8 cellular contexts compared by ENCODE assay signal in the genomic region with DNA sequence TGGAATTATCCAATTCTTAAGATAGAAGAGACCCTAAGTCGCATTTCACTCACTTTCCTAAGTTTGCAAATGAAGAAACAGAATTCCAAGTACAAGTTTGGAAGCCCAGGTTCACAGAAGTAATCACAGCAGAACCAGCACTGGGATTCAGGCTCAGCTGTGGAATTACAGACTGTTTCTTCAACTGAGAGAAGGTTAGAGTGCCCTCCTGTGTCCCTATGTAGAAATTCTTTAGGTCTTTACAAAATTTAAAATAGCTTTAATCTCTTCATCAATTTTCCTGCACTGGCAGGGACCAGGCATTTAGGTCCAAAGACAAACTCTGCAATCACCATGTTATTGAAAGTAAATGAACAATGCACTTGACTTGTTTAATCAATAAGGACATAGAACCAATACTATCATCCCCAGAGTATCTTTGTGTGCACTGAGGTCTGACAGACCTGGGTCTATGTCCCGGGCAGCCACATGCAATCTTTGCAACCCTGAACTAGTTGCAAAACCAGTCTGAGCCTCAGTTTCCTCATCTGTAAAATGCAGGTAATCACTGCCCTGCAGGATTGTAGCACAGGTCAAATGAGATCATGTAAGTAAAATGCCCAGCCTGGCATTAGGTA. TPM values are rescaled to one million over a fixed set of nuclear protein-coding genes. Genes with fewer than 3 reads are reported as not detected.
A peak's percentile ranks its signal among the peaks of the same experiment; 100 is the strongest.
DNase-seq lines count a peak whose midpoint lies in the region; ATAC-seq and TF ChIP-seq lines count a peak whose summit lies in the region.

No MANE protein-coding gene starts in this region.

- intact Hi-C loops in activated T-helper 2 cell treated with anti-CD3 and anti-CD28 coated beads, Interferon-gamma antibody, Interleukin-2, Interleukin-4, amounts not matched to agents 10 μg/mL and 5 μg/mL and 100 μg/mL, durations not matched to agents 14 hours and 24 hours and 36 hours (cut with micrococcal nuclease), result loop anchor here (2.0 to 10.0 kb wide), 2 partner anchors 75 to 1263 kb away; no protein-coding TSS in a partner anchor

- H3K4me3 Mint-ChIP-seq in naive B cell, result no peak overlapping the region
- no peak overlapping the region for H3K4me3 Mint-ChIP-seq in activated T-helper 2 cell treated with anti-CD3 and anti-CD28 coated beads, Interferon-gamma antibody, Interleukin-2, Interleukin-4, amounts not matched to agents 10 μg/mL and 5 μg/mL and 100 μg/mL, durations not matched to agents 14 hours and 24 hours and 36 hours (ENCODE audit: low read depth)

- ATAC-seq in naive B cell (ENCODE audit: low read depth in 2 of 2) (peak; percentile 28 to 52), GM18502 (IDR thresholded peaks at IDR 0.05; ENCODE audit: poor library complexity, unreplicated experiment) (no peak)

- in situ Hi-C loops in GM13977 (cut with MboI; ENCODE audit: low pct_unique_long_range_greater_than_20kb, low sequenced_read_pairs, unreplicated experiment), result no loop called here

- H3K27ac ChIP-seq in AG04450 (ENCODE audit: low read depth, low read length) (no peak overlapping the region), suprapubic skin (no peak overlapping the region)

- TF ChIP-seq CTCF in AG04450 (IDR thresholded peaks at IDR 0.05; ENCODE audit: low read depth, low read length), result peak; percentile 61
- TF ChIP-seq CTCF in GM13977 (IDR thresholded peaks at IDR 0.05; ENCODE audit: extremely low read depth, insufficient read depth, missing control alignments), result peak; percentile 43
- peak; percentile 67 for TF ChIP-seq CTCF in choroid plexus epithelial cell (conservative IDR thresholded peaks at IDR 0.05; ENCODE audit: low read depth, low read length)
- peak in 1 of 2 donors; percentile 15 for TF ChIP-seq CTCF in suprapubic skin (IDR thresholded peaks at IDR 0.05)

- H3K27ac Mint-ChIP-seq in naive B cell, result no peak overlapping the region
- no peak overlapping the region for H3K27ac Mint-ChIP-seq in activated T-helper 2 cell treated with anti-CD3 and anti-CD28 coated beads, Interferon-gamma antibody, Interleukin-2, Interleukin-4, amounts not matched to agents 10 μg/mL and 5 μg/mL and 100 μg/mL, durations not matched to agents 14 hours and 24 hours and 36 hours

- whole genome bisulfite sequencing in suprapubic skin, result 47% methylated on average over 2 of the region's 2 CpGs

- no peaks in the 10 kb centered on the region for H3K27me3 Mint-ChIP-seq in naive B cell
- no peaks in the 10 kb centered on the region for H3K27me3 Mint-ChIP-seq in activated T-helper 2 cell treated with anti-CD3 and anti-CD28 coated beads, Interferon-gamma antibody, Interleukin-2, Interleukin-4, amounts not matched to agents 10 μg/mL and 5 μg/mL and 100 μg/mL, durations not matched to agents 14 hours and 24 hours and 36 hours (ENCODE audit: low read depth)

- POLR2A ChIA-PET in AG04450 (lab: Yijun Ruan, JAX), result no interaction called here

- DNase-seq in AG04450 (ENCODE audit: low read depth, low spot score) (no peak), GM13977 (ENCODE audit: low spot score) (peak; percentile 10), NCI-H748 treated with DMSO at 0.1 percent for 48 hours (lab: John Stamatoyannopoulos, UW) (peak; percentile 9), choroid plexus epithelial cell (ENCODE audit: low read depth) (peak; percentile 79), naive B cell (no peak), suprapubic skin (ENCODE audit: low spot score in 2 of 2) (no peak)
- no peak for DNase-seq in activated T-helper 2 cell treated with anti-CD3 and anti-CD28 coated beads, Interferon-gamma antibody, Interleukin-2, Interleukin-4, amounts not matched to agents 10 μg/mL and 5 μg/mL and 100 μg/mL, durations not matched to agents 14 hours and 24 hours and 36 hours (ENCODE audit: low spot score)

- H3K36me3 Mint-ChIP-seq in naive B cell, result no peaks in the 10 kb centered on the region
- H3K36me3 Mint-ChIP-seq in activated T-helper 2 cell treated with anti-CD3 and anti-CD28 coated beads, Interferon-gamma antibody, Interleukin-2, Interleukin-4, amounts not matched to agents 10 μg/mL and 5 μg/mL and 100 μg/mL, durations not matched to agents 14 hours and 24 hours and 36 hours (ENCODE audit: low read depth), result no peaks in the 10 kb centered on the region

- TF ChIP-seq EP300 in suprapubic skin (IDR thresholded peaks at IDR 0.05), result no peak

- H3K4me1 ChIP-seq in suprapubic skin, result no peaks in the 10 kb centered on the region

- H3K9me3 ChIP-seq in AG04450 (ENCODE audit: control insufficient read depth, insufficient read depth, low read length), result no peaks in the 10 kb centered on the region
- H3K9me3 ChIP-seq in suprapubic skin, result no peaks in the 10 kb centered on the region

- CTCF ChIA-PET in AG04450 (lab: Charles Lee), result interaction anchor here (0.7 to 7.4 kb wide), 31 partner anchors 9 to 414 kb away, joined by 3 to 182 read pairs (median 4); partner anchors contain the start of genes ABHD10 and ZBED2

- peaks cover 10 to 20% (median 20%) of the 10 kb centered on the region in 3 donors for H3K4me1 Mint-ChIP-seq in naive B cell
- peaks cover 56% of the 10 kb centered on the region for H3K4me1 Mint-ChIP-seq in activated T-helper 2 cell treated with anti-CD3 and anti-CD28 coated beads, Interferon-gamma antibody, Interleukin-2, Interleukin-4, amounts not matched to agents 10 μg/mL and 5 μg/mL and 100 μg/mL, durations not matched to agents 14 hours and 24 hours and 36 hours (ENCODE audit: low read depth)

- peaks cover 2% of the 10 kb centered on the region for H3K27me3 ChIP-seq in AG04450 (ENCODE audit: control insufficient read depth, insufficient read depth, low read length)
- no peaks in the 10 kb centered on the region for H3K27me3 ChIP-seq in suprapubic skin

- H3K9me3 Mint-ChIP-seq in naive B cell, result no peaks in the 10 kb centered on the region
- no peaks in the 10 kb centered on the region for H3K9me3 Mint-ChIP-seq in activated T-helper 2 cell treated with anti-CD3 and anti-CD28 coated beads, Interferon-gamma antibody, Interleukin-2, Interleukin-4, amounts not matched to agents 10 μg/mL and 5 μg/mL and 100 μg/mL, durations not matched to agents 14 hours and 24 hours and 36 hours

- H3K4me3 ChIP-seq in AG04450 (ENCODE audit: low read depth, low read length), result no peak overlapping the region
- H3K4me3 ChIP-seq in choroid plexus epithelial cell (ENCODE audit: low read depth, low read length), result no peak overlapping the region
- no peak overlapping the region for H3K4me3 ChIP-seq in suprapubic skin

- no peaks in the 10 kb centered on the region for H3K36me3 ChIP-seq in suprapubic skin

- no peak for TF ChIP-seq POLR2A in suprapubic skin (IDR thresholded peaks at IDR 0.05)

RNA-seq across cellular contexts. Expression of gene PLCXD2, which starts 16.9 kb away (rescaled TPM):
- polyA plus RNA-seq in AG04450 (2011; rRNA removed), result 0.52 and 0.72 TPM in 2 replicates
- 1.5 and 2.3 TPM in 2 replicates for polyA minus RNA-seq in AG04450 (2011; rRNA and poly(A)+ RNA removed)
- polyA plus RNA-seq in naive B cell (ENCODE audit: low read depth in 6 of 6), result 1 to 10 TPM in 4 of 6 donors, under 1 TPM in 2; 0.54 to 3.8 (median 1.5) TPM
- total RNA-seq in activated T-helper 2 cell treated with anti-CD3 and anti-CD28 coated beads, Interferon-gamma antibody, Interleukin-2, Interleukin-4, amounts not matched to agents 10 μg/mL and 5 μg/mL and 100 μg/mL, durations not matched to agents 14 hours and 24 hours and 36 hours, result 6.3 and 6.4 TPM in 2 replicates
- total RNA-seq in suprapubic skin, result 1 to 10 TPM; 1.0 to 1.5 (median 1.2) TPM

Comparison
In these comparisons a context has a peak if more than half of its experiments do, and no peak if none do; other contexts are left out.
1. DNase-seq: peak in GM13977 (single experiment), NCI-H748 treated with DMSO at 0.1 percent for 48 hours (single experiment) and choroid plexus epithelial cell (single experiment); none in AG04450 (single experiment), naive B cell (single experiment), activated T-helper 2 cell treated with anti-CD3 and anti-CD28 coated beads, Interferon-gamma antibody, Interleukin-2, Interleukin-4, amounts not matched to agents 10 μg/mL and 5 μg/mL and 100 μg/mL, durations not matched to agents 14 hours and 24 hours and 36 hours (single experiment) and suprapubic skin (0 of 2).